Comparison of ENCODE assay signal across 5 cellular contexts in the genomic region with DNA sequence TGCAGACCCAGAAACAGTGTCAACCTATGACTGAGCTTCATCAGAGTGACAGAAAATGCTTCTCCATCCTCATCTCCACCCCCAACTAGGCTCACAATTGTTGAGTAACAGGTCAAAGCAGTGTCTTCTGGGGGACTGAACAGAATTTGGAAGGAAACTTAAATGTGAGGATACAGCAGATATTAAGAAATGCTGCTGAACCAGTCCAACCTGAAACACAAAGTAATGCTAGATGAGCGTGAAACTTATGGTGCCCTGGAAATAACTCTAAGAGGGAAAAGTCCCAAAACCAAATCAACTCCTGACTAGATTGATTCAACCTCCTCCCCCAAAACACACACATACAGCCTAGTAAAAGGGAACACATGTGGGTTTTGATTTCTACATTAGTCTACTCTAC. TPM values are rescaled to one million over a fixed set of nuclear protein-coding genes. Genes with fewer than 3 reads are reported as not detected.
"Had no signal": no experiment of that assay in that cellular context is flagged by ENCODE, and none has a peak within 500 bp of the region (broad histone marks: within the 10 kb centered on the region; RNA-seq: fewer than 3 reads in every experiment).

No MANE protein-coding gene starts in this region.

RNA-seq across cellular contexts. Expression of gene TRIM43, which starts 7.5 kb away (rescaled TPM):
- total RNA-seq: HT-29, M059J, OCI-LY7, Right ventricle myocardium superior, SK-MEL-5 had no signal
